Comparison of ENCODE assay signal across 20 cellular contexts in the genomic region with DNA sequence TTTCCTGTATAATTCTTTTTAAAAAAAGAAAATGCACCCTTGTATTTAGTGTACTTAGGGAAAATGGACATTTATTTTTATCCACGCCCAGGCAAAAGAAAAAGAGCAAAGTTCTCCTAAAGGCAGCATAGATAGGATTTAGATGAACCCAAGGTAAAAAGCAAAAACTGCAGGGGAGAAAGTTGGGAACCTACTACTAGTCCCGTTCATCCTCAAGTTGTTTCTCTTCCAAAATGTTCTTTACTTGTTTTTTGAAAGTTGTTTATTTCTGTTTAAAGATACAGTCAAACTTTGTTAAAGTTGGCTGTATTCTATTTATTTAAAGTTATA. TPM values are rescaled to one million over a fixed set of nuclear protein-coding genes. Genes with fewer than 3 reads are reported as not detected.
DNase-seq lines count a peak whose midpoint lies in the region; ATAC-seq, FAIRE-seq and TF ChIP-seq lines count a peak whose summit lies in the region.
"Had no signal": no experiment of that assay in that cellular context is flagged by ENCODE, and none has a peak within 500 bp of the region (broad histone marks: within the 10 kb centered on the region; RNA-seq: fewer than 3 reads in every experiment).

No MANE protein-coding gene starts in this region.

- peak overlapping the region in 9 of 12 donors; percentile 0 to 61 (median 21) for H3K27ac ChIP-seq in heart left ventricle
- peak overlapping the region in 4 of 10 donors; percentile 8 to 73 (median 39) for H3K27ac ChIP-seq in heart right ventricle
- H3K27ac ChIP-seq in brain microvascular endothelial cell = peak overlapping the region; percentile 27
- H3K27ac ChIP-seq in right lobe of liver = peak overlapping the region; percentile 2 to 42 (median 3)
- peak overlapping the region; percentile 54 for H3K27ac ChIP-seq in subcutaneous abdominal adipose tissue (ENCODE audit: low read depth, low read length)
- H3K27ac ChIP-seq: 22Rv1 had no signal

- no peak for TF ChIP-seq POLR2A in heart left ventricle (IDR thresholded peaks at IDR 0.05)
- no peak for TF ChIP-seq POLR2A in right lobe of liver (IDR thresholded peaks at IDR 0.05)

- peaks cover 0 to 10% (median 0%) of the 10 kb centered on the region in 12 donors for H3K9me3 ChIP-seq in heart left ventricle
- peaks cover 0 to 13% (median 3%) of the 10 kb centered on the region in 11 donors for H3K9me3 ChIP-seq in heart right ventricle
- H3K9me3 ChIP-seq in right lobe of liver = no peaks in the 10 kb centered on the region
- no peaks in the 10 kb centered on the region for H3K9me3 ChIP-seq in subcutaneous abdominal adipose tissue (ENCODE audit: control insufficient read depth in 5 of 5, low read length in 5 of 5)

- intact Hi-C loops in heart left ventricle (cut with DNase I) (no loop called here), heart right ventricle (cut with DNase I) (no loop called here), right lobe of liver (cut with DNase I) (no loop called here)

- H3K4me3 ChIP-seq in heart left ventricle = no peak overlapping the region
- no peak overlapping the region for H3K4me3 ChIP-seq in heart right ventricle
- H3K4me3 ChIP-seq in brain microvascular endothelial cell (ENCODE audit: low read depth, low read length) = no peak overlapping the region
- H3K4me3 ChIP-seq in right lobe of liver = no peak overlapping the region
- H3K4me3 ChIP-seq in subcutaneous abdominal adipose tissue (ENCODE audit: low read depth in 1 of 5, low read length in 5 of 5) = no peak overlapping the region
- H3K4me3 ChIP-seq: HAP-1, K562 had no signal

- FAIRE-seq in HTR-8/SVneo (lab: Jason Lieb, UNC) = no peak
- FAIRE-seq: GM12892, K562 had no signal

- TF ChIP-seq CTCF in heart left ventricle (IDR thresholded peaks at IDR 0.05) = no peak
- no peak for TF ChIP-seq CTCF in heart right ventricle (IDR thresholded peaks at IDR 0.05)
- no peak for TF ChIP-seq CTCF in brain microvascular endothelial cell (IDR thresholded peaks at IDR 0.05; ENCODE audit: low read depth, low read length, missing control alignments)
- TF ChIP-seq CTCF in right lobe of liver (IDR thresholded peaks at IDR 0.05) = no peak

- 41 to 68% (median 59%) methylated on average over 2 of the region's 2 CpGs for WGBS in heart left ventricle, 4 donors
- WGBS in heart right ventricle, 2 donors = 56 to 73% methylated on average over 2 of the region's 2 CpGs
- WGBS in right lobe of liver (ENCODE audit: insufficient coverage, low coverage, low lambda C conversion rate, missing lambda C conversion rate) = 18% methylated on average over 2 of the region's 2 CpGs

- H3K36me3 ChIP-seq in heart left ventricle = peaks cover 0 to 4% (median 0%) of the 10 kb centered on the region in 9 donors
- peaks cover 0 to 13% (median 0%) of the 10 kb centered on the region in 9 donors for H3K36me3 ChIP-seq in heart right ventricle
- H3K36me3 ChIP-seq in brain microvascular endothelial cell (replicated peaks) = peaks cover 6% of the 10 kb centered on the region
- no peaks in the 10 kb centered on the region for H3K36me3 ChIP-seq in right lobe of liver
- peaks cover 0 to 5% (median 0%) of the 10 kb centered on the region in 5 donors for H3K36me3 ChIP-seq in subcutaneous abdominal adipose tissue (ENCODE audit: control insufficient read depth in 5 of 5, insufficient read depth in 5 of 5, low read length in 5 of 5)
- H3K36me3 ChIP-seq: HAP-1 had no signal

- ATAC-seq in heart left ventricle = no peak
- ATAC-seq in heart right ventricle = no peak
- ATAC-seq in right lobe of liver = peak; percentile 39 to 62 (median 56)
- ATAC-seq: K562 had no signal

- DNase-seq in heart left ventricle = no peak
- DNase-seq in heart right ventricle = no peak
- no peak for DNase-seq in brain microvascular endothelial cell
- DNase-seq in right lobe of liver = no peak
- DNase-seq in kidney tubule cell (ENCODE audit: low spot score) = no peak
- no peak for DNase-seq in HTR-8/SVneo (ENCODE audit: insufficient read length, low spot score)
- no peak for DNase-seq in KBM-7
- DNase-seq: DMS79, NCI-H1105 treated with DMSO at 0.1 percent for 48 hours, NCI-H1694 treated with DMSO at 0.1 percent for 48 hours, NCI-H2227 treated with DMSO at 0.1 percent for 48 hours, NCI-H510A treated with DMSO at 0.1 percent for 48 hours, NCI-H774, RPMI8226, SHP77 treated with DMSO at 0.1 percent for 48 hours had no signal

- no peak overlapping the region for H3K9ac ChIP-seq in subcutaneous abdominal adipose tissue (ENCODE audit: low read length in 5 of 5)

- in situ Hi-C loops in brain microvascular endothelial cell (cut with HindIII; ENCODE audit: low pct_ligation_motif_present, low sequenced_read_pairs) (no loop called here), KBM-7 (cut with MboI; ENCODE audit: low pct_unique_long_range_greater_than_20kb, low sequenced_read_pairs) (no loop called here)

- H3K27me3 ChIP-seq in heart left ventricle (no peaks in the 10 kb centered on the region), heart right ventricle (no peaks in the 10 kb centered on the region), brain microvascular endothelial cell (replicated peaks) (no peaks in the 10 kb centered on the region), right lobe of liver (no peaks in the 10 kb centered on the region), subcutaneous abdominal adipose tissue (ENCODE audit: control insufficient read depth in 5 of 5, insufficient read depth in 4 of 5, low read length in 5 of 5) (no peaks in the 10 kb centered on the region)

- H3K4me1 ChIP-seq in heart left ventricle (peaks cover 5 to 53% (median 27%) of the 10 kb centered on the region in 12 donors), heart right ventricle (peaks cover 2 to 63% (median 35%) of the 10 kb centered on the region in 9 donors), right lobe of liver (peaks cover 0 to 9% (median 5%) of the 10 kb centered on the region in 4 donors), subcutaneous abdominal adipose tissue (ENCODE audit: control insufficient read depth in 5 of 5, insufficient read depth in 5 of 5, low read length in 5 of 5) (peaks cover 0 to 38% (median 17%) of the 10 kb centered on the region in 5 donors)
- H3K4me1 ChIP-seq: HAP-1 had no signal

RNA-seq across cellular contexts. Expression of a gene that starts 9.8 kb away (rescaled TPM):
- total RNA-seq in heart left ventricle = 10 to 100 TPM; 23.0 to 56.1 (median 30.5) TPM
- 10 to 100 TPM; 23.8 to 38.0 TPM for polyA plus RNA-seq in heart left ventricle
- 10 to 100 TPM; 22.1 to 34.9 (median 28.2) TPM for total RNA-seq in heart right ventricle
- 10 to 100 TPM; 22.5 to 32.7 TPM for polyA plus RNA-seq in heart right ventricle
- 10 to 100 TPM in 2 of 6 experiments, 1 to 10 TPM in 4; 6.0 to 12.9 (median 9.1) TPM for total RNA-seq in right lobe of liver

Comparison
In these comparisons a context has a peak if more than half of its experiments do, and no peak if none do; other contexts are left out.
1. ATAC-seq: peak in right lobe of liver (4 of 4); none in heart left ventricle (0 of 4) and heart right ventricle (0 of 8).